In genomic region chr18:58862404-58862803, GRCh38 we compare ENCODE assay signal across 8 cellular contexts. TPM values are rescaled to one million over a fixed set of nuclear protein-coding genes. Genes with fewer than 3 reads are reported as not detected.
DNase-seq lines count a peak whose midpoint lies in the region; ATAC-seq, FAIRE-seq and TF ChIP-seq lines count a peak whose summit lies in the region.

No MANE protein-coding gene starts in this region.

- no peak for ATAC-seq in activated CD8-positive, alpha-beta T cell treated with anti-CD3 and anti-CD28 coated beads, Interleukin-2, amount 10 ng/mL, durations not matched to agents 7 days and 5 days
- ATAC-seq in HG03565 (IDR thresholded peaks at IDR 0.05; ENCODE audit: unreplicated experiment) = no peak

- peak overlapping the region; percentile 87 to 88 for H3K9ac ChIP-seq in kidney (ENCODE audit: low read length in 2 of 2)

- H3K4me3 ChIP-seq in kidney (ENCODE audit: low read length in 2 of 2) (peak overlapping the region; percentile 41 to 67), testis (peak overlapping the region; percentile 57 to 66)

- CTCF ChIA-PET in activated CD4-positive, alpha-beta T cell treated with anti-CD3 and anti-CD28 coated beads, Interleukin-2, amount 10 ng/mL, durations not matched to agents 7 days and 5 days (lab: Charles Lee) = no interaction called here
- CTCF ChIA-PET in activated CD8-positive, alpha-beta T cell treated with anti-CD3 and anti-CD28 coated beads, Interleukin-2, amount 10 ng/mL, durations not matched to agents 7 days and 5 days (lab: Charles Lee) = no interaction called here

- peaks cover 69% of the 10 kb centered on the region for H3K27me3 Mint-ChIP-seq in activated CD4-positive, alpha-beta T cell treated with anti-CD3 and anti-CD28 coated beads, Interleukin-2, amount 10 ng/mL, durations not matched to agents 7 days and 5 days
- H3K27me3 Mint-ChIP-seq in activated CD8-positive, alpha-beta T cell treated with anti-CD3 and anti-CD28 coated beads, Interleukin-2, amount 10 ng/mL, durations not matched to agents 7 days and 5 days (ENCODE audit: low read depth) = peaks cover 71% of the 10 kb centered on the region

- H3K27ac Mint-ChIP-seq in activated CD4-positive, alpha-beta T cell treated with anti-CD3 and anti-CD28 coated beads, Interleukin-2, amount 10 ng/mL, durations not matched to agents 7 days and 5 days = peak overlapping the region; percentile 78
- peak overlapping the region; percentile 29 for H3K27ac Mint-ChIP-seq in activated CD8-positive, alpha-beta T cell treated with anti-CD3 and anti-CD28 coated beads, Interleukin-2, amount 10 ng/mL, durations not matched to agents 7 days and 5 days

- H3K9me3 ChIP-seq in kidney (ENCODE audit: control insufficient read depth in 1 of 2, low read length in 2 of 2) = no peaks in the 10 kb centered on the region
- H3K9me3 ChIP-seq in testis = no peaks in the 10 kb centered on the region

- H3K4me3 Mint-ChIP-seq in activated CD4-positive, alpha-beta T cell treated with anti-CD3 and anti-CD28 coated beads, Interleukin-2, amount 10 ng/mL, durations not matched to agents 7 days and 5 days = peak overlapping the region; percentile 65
- peak overlapping the region; percentile 34 for H3K4me3 Mint-ChIP-seq in activated CD8-positive, alpha-beta T cell treated with anti-CD3 and anti-CD28 coated beads, Interleukin-2, amount 10 ng/mL, durations not matched to agents 7 days and 5 days

- POLR2A ChIA-PET in activated CD4-positive, alpha-beta T cell treated with anti-CD3 and anti-CD28 coated beads, Interleukin-2, amount 10 ng/mL, durations not matched to agents 7 days and 5 days (lab: Charles Lee) = no interaction called here
- POLR2A ChIA-PET in activated CD8-positive, alpha-beta T cell treated with anti-CD3 and anti-CD28 coated beads, Interleukin-2, amount 10 ng/mL, durations not matched to agents 7 days and 5 days (lab: Charles Lee) = no interaction called here

- H3K36me3 Mint-ChIP-seq in activated CD4-positive, alpha-beta T cell treated with anti-CD3 and anti-CD28 coated beads, Interleukin-2, amount 10 ng/mL, durations not matched to agents 7 days and 5 days (ENCODE audit: low read depth) = peaks cover 4% of the 10 kb centered on the region
- H3K36me3 Mint-ChIP-seq in activated CD8-positive, alpha-beta T cell treated with anti-CD3 and anti-CD28 coated beads, Interleukin-2, amount 10 ng/mL, durations not matched to agents 7 days and 5 days (ENCODE audit: low read depth) = no peaks in the 10 kb centered on the region

- peaks cover 27 to 33% of the 10 kb centered on the region in 2 donors for H3K4me1 ChIP-seq in kidney (ENCODE audit: control insufficient read depth in 1 of 2, insufficient read depth in 1 of 2, low read depth in 1 of 2, low read length in 2 of 2)
- peaks cover 71% of the 10 kb centered on the region for H3K4me1 ChIP-seq in testis

- H3K27ac ChIP-seq in kidney (ENCODE audit: low read depth in 2 of 2, low read length in 2 of 2) = peak overlapping the region in 1 of 2 donors; percentile 90
- peak overlapping the region; percentile 97 to 98 for H3K27ac ChIP-seq in testis

- no peaks in the 10 kb centered on the region for H3K9me3 Mint-ChIP-seq in activated CD4-positive, alpha-beta T cell treated with anti-CD3 and anti-CD28 coated beads, Interleukin-2, amount 10 ng/mL, durations not matched to agents 7 days and 5 days
- no peaks in the 10 kb centered on the region for H3K9me3 Mint-ChIP-seq in activated CD8-positive, alpha-beta T cell treated with anti-CD3 and anti-CD28 coated beads, Interleukin-2, amount 10 ng/mL, durations not matched to agents 7 days and 5 days (ENCODE audit: insufficient read depth)

- H3K36me3 ChIP-seq in kidney (ENCODE audit: control insufficient read depth in 1 of 2, insufficient read depth in 2 of 2, low read length in 2 of 2) = no peaks in the 10 kb centered on the region
- no peaks in the 10 kb centered on the region for H3K36me3 ChIP-seq in testis (ENCODE audit: low read depth, missing control alignments)

- H3K4me1 Mint-ChIP-seq in activated CD4-positive, alpha-beta T cell treated with anti-CD3 and anti-CD28 coated beads, Interleukin-2, amount 10 ng/mL, durations not matched to agents 7 days and 5 days = peaks cover 7% of the 10 kb centered on the region
- H3K4me1 Mint-ChIP-seq in activated CD8-positive, alpha-beta T cell treated with anti-CD3 and anti-CD28 coated beads, Interleukin-2, amount 10 ng/mL, durations not matched to agents 7 days and 5 days (ENCODE audit: low read depth) = peaks cover 3% of the 10 kb centered on the region

- no peak for FAIRE-seq in kidney (lab: Jason Lieb, UNC)

- intact Hi-C loops in kidney (cut with DNase I) = no loop called here
- intact Hi-C loops in testis (cut with DNase I; ENCODE audit: low total_unique reads) = no loop called here

- TF ChIP-seq POLR2A in testis (IDR thresholded peaks at IDR 0.05) = no peak

- 45 to 50% methylated on average over 10 of the region's 10 CpGs for WGBS in testis, 2 donors

- no peak for TF ChIP-seq CTCF in kidney (IDR thresholded peaks at IDR 0.05; ENCODE audit: borderline replicate concordance, extremely low read depth, insufficient read depth)
- no peak for TF ChIP-seq CTCF in testis (IDR thresholded peaks at IDR 0.05)

- H3K27me3 ChIP-seq in testis = no peaks in the 10 kb centered on the region

- DNase-seq in activated CD4-positive, alpha-beta T cell treated with anti-CD3 and anti-CD28 coated beads, Interleukin-2, amount 10 ng/mL, durations not matched to agents 7 days and 5 days = no peak
- DNase-seq in activated CD4-positive, alpha-beta T cell treated with anti-CD3 and anti-CD28 coated beads for 48 hours = no peak
- no peak for DNase-seq in activated CD8-positive, alpha-beta T cell treated with anti-CD3 and anti-CD28 coated beads, Interleukin-2, amount 10 ng/mL, durations not matched to agents 7 days and 5 days
- DNase-seq in kidney (no peak), testis (peak; percentile 39), RPMI8226 (no peak)
- no peak for DNase-seq in effector CD8-positive, alpha-beta T cell (lab: John Stamatoyannopoulos, UW)

RNA-seq across cellular contexts. Expression of gene ZNF532, which starts 2.3 kb away (rescaled TPM):
- 1 to 10 TPM; 2.7 to 2.8 TPM for total RNA-seq in activated CD4-positive, alpha-beta T cell treated with anti-CD3 and anti-CD28 coated beads, Interleukin-2, amount 10 ng/mL, durations not matched to agents 7 days and 5 days
- total RNA-seq in activated CD8-positive, alpha-beta T cell treated with anti-CD3 and anti-CD28 coated beads, Interleukin-2, amount 10 ng/mL, durations not matched to agents 7 days and 5 days = under 1 TPM; 0.50 to 0.91 TPM
- total RNA-seq in kidney (76.3 TPM), testis (100 to 1,000 TPM; 122 to 131 TPM)
- polyA plus RNA-seq in kidney (ENCODE audit: insufficient read depth, low read depth, low replicate concordance) (5.7 TPM), testis (ENCODE audit: insufficient read depth, low read depth, low replicate concordance) (64.0 TPM)

Comparison
In these comparisons a context has a peak if more than half of its experiments do, and no peak if none do; other contexts are left out.
1. RNA of gene ZNF532, which starts 2.3 kb away (total RNA-seq): 122 to 131 TPM in testis and 76.3 TPM in kidney (single experiment); 2.7 to 2.8 TPM in activated CD4-positive, alpha-beta T cell treated with anti-CD3 and anti-CD28 coated beads, Interleukin-2, amount 10 ng/mL, durations not matched to agents 7 days and 5 days and 0.50 to 0.91 TPM in activated CD8-positive, alpha-beta T cell treated with anti-CD3 and anti-CD28 coated beads, Interleukin-2, amount 10 ng/mL, durations not matched to agents 7 days and 5 days; every median in the first group is over 10 times any median in the second.